Comparison of ENCODE assay signal across 1 cellular context in the genomic region with DNA sequence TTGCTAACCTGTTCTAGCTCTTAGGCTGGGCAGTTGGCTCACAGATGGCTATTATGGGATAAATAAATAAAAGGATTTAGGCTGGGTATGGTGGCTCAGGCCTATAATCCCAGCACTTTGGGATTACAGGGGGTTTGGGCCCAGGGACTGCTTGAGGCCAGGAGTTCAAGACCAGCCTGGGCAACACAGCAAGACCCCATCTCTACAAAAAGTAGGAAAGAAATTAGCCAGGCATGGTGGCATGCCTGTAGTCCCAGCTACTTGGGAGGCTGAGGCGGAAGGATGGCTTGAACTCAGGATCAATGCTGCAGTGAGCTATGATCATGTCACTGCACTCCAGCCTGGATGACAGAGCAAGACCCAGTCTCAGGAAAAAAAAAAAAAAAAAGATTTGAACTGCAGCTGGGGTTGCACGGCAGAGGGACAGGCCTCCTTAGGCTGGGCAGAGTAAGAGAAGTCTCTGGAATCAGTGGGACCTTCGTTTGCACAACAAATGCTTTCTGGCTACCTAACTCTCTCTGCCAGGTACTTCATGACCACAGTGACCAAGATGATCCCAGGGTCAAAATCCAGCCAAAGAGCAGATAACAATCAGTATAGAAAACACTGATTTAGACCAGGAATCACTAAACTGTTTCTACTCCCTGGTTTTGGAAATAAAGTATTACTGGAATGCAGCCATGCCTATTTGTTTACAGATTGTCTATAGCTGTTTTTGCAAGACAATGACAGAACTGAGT.
TF ChIP-seq lines count a peak whose summit lies in the region.

No MANE protein-coding gene starts in this region.

TF ChIP-seq in HepG2, 621 proteins besides CTCF, POLR2A, EP300 and RAD21 (continued from another document and continues in another):
- TF ChIP-seq RFX5 (IDR thresholded peaks at IDR 0.05; ENCODE audit: low read depth, low read length), result no peak
- TF ChIP-seq, protein P1, sequence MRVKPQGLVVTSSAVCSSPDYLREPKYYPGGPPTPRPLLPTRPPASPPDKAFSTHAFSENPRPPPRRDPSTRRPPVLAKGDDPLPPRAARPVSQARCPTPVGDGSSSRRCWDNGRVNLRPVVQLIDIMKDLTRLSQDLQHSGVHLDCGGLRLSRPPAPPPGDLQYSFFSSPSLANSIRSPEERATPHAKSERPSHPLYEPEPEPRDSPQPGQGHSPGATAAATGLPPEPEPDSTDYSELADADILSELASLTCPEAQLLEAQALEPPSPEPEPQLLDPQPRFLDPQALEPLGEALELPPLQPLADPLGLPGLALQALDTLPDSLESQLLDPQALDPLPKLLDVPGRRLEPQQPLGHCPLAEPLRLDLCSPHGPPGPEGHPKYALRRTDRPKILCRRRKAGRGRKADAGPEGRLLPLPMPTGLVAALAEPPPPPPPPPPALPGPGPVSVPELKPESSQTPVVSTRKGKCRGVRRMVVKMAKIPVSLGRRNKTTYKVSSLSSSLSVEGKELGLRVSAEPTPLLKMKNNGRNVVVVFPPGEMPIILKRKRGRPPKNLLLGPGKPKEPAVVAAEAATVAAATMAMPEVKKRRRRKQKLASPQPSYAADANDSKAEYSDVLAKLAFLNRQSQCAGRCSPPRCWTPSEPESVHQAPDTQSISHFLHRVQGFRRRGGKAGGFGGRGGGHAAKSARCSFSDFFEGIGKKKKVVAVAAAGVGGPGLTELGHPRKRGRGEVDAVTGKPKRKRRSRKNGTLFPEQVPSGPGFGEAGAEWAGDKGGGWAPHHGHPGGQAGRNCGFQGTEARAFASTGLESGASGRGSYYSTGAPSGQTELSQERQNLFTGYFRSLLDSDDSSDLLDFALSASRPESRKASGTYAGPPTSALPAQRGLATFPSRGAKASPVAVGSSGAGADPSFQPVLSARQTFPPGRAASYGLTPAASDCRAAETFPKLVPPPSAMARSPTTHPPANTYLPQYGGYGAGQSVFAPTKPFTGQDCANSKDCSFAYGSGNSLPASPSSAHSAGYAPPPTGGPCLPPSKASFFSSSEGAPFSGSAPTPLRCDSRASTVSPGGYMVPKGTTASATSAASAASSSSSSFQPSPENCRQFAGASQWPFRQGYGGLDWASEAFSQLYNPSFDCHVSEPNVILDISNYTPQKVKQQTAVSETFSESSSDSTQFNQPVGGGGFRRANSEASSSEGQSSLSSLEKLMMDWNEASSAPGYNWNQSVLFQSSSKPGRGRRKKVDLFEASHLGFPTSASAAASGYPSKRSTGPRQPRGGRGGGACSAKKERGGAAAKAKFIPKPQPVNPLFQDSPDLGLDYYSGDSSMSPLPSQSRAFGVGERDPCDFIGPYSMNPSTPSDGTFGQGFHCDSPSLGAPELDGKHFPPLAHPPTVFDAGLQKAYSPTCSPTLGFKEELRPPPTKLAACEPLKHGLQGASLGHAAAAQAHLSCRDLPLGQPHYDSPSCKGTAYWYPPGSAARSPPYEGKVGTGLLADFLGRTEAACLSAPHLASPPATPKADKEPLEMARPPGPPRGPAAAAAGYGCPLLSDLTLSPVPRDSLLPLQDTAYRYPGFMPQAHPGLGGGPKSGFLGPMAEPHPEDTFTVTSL (CRISPR knock-in tag; IDR thresholded peaks at IDR 0.05; ENCODE audit: borderline replicate concordance), result peak; percentile 52; the same call in 1 of the 2 replicates
- TF ChIP-seq HNRNPUL1 (IDR thresholded peaks at IDR 0.05; ENCODE audit: low read depth, low read length), result no peak
- 0 out of 2 replicates have a peak, but pooled peaks have one; percentile 38 for TF ChIP-seq GATAD2A (CRISPR knock-in tag; IDR thresholded peaks at IDR 0.05)
- no peak for TF ChIP-seq ZNF256 (CRISPR knock-in tag; conservative IDR thresholded peaks at IDR 0.05)
- no peak for TF ChIP-seq HIC2 (CRISPR knock-in tag; IDR thresholded peaks at IDR 0.05; ENCODE audit: low read depth)
- TF ChIP-seq RBM22 (optimal IDR thresholded peaks at IDR 0.05; ENCODE audit: low read length), result no peak
- TF ChIP-seq PHF20 (CRISPR knock-in tag; IDR thresholded peaks at IDR 0.05), result no peak
- no peak for TF ChIP-seq TAF1 (CRISPR knock-in tag; IDR thresholded peaks at IDR 0.05)
- no peak for TF ChIP-seq ZNF670 (CRISPR knock-in tag; IDR thresholded peaks at IDR 0.05; ENCODE audit: borderline replicate concordance)
- TF ChIP-seq SMAD3 (CRISPR knock-in tag; IDR thresholded peaks at IDR 0.05), result no peak
- TF ChIP-seq ZNF12 (CRISPR knock-in tag; IDR thresholded peaks at IDR 0.05), result no peak
- no peak for TF ChIP-seq FOXJ3 (CRISPR knock-in tag; IDR thresholded peaks at IDR 0.05; ENCODE audit: borderline replicate concordance)
- peak; percentile 23; the same call in 1 of the 2 replicates for TF ChIP-seq HNF4G (IDR thresholded peaks at IDR 0.05; ENCODE audit: borderline replicate concordance, low read depth, low read length)
- TF ChIP-seq HNF4G (CRISPR knock-in tag; IDR thresholded peaks at IDR 0.05; ENCODE audit: borderline replicate concordance, low read depth), result no peak
- TF ChIP-seq MTF1 (CRISPR knock-in tag; IDR thresholded peaks at IDR 0.05), result no peak
- no peak for TF ChIP-seq ZNF546 (CRISPR knock-in tag; conservative IDR thresholded peaks at IDR 0.05)
- no peak for TF ChIP-seq ZNF503 (CRISPR knock-in tag; IDR thresholded peaks at IDR 0.05)
- no peak; the same call in 1 of the 2 replicates for TF ChIP-seq ZNF772 (CRISPR knock-in tag; IDR thresholded peaks at IDR 0.05)
- no peak for TF ChIP-seq NPAS2 (CRISPR knock-in tag; IDR thresholded peaks at IDR 0.05; ENCODE audit: borderline replicate concordance)
- TF ChIP-seq STAT5B (CRISPR knock-in tag; IDR thresholded peaks at IDR 0.05), result no peak
- TF ChIP-seq SAP130 (CRISPR knock-in tag; IDR thresholded peaks at IDR 0.05; ENCODE audit: low read depth), result no peak
- TF ChIP-seq U2AF1 (optimal IDR thresholded peaks at IDR 0.05; ENCODE audit: low read depth, low read length), result no peak
- TF ChIP-seq NR1H2 (CRISPR knock-in tag; IDR thresholded peaks at IDR 0.05; ENCODE audit: borderline replicate concordance, low read depth), result no peak
- no peak for TF ChIP-seq MBNL3 (CRISPR knock-in tag; conservative IDR thresholded peaks at IDR 0.05)
- TF ChIP-seq ZNF143 (CRISPR knock-in tag; IDR thresholded peaks at IDR 0.05), result no peak
- TF ChIP-seq, protein P2, sequence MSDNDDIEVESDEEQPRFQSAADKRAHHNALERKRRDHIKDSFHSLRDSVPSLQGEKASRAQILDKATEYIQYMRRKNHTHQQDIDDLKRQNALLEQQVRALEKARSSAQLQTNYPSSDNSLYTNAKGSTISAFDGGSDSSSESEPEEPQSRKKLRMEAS (IDR thresholded peaks at IDR 0.05), result no peak
- TF ChIP-seq ZNF564 (CRISPR knock-in tag; IDR thresholded peaks at IDR 0.05), result no peak
- TF ChIP-seq KDM2A (CRISPR knock-in tag; IDR thresholded peaks at IDR 0.05; ENCODE audit: borderline replicate concordance, low read depth), result no peak
- peak; percentile 36; the same call in 1 of the 2 replicates for TF ChIP-seq CEBPB (IDR thresholded peaks at IDR 0.05; ENCODE audit: borderline replicate concordance, low read depth, low read length)
- TF ChIP-seq ZFP82 (CRISPR knock-in tag; IDR thresholded peaks at IDR 0.05; ENCODE audit: borderline replicate concordance), result no peak
- no peak for TF ChIP-seq ZNF407 (CRISPR knock-in tag; IDR thresholded peaks at IDR 0.05; ENCODE audit: not compliant biosample characterization)
- TF ChIP-seq RARA (CRISPR knock-in tag; IDR thresholded peaks at IDR 0.05), result peak; percentile 12; the same call in 1 of the 2 replicates
- no peak for TF ChIP-seq STAT6 (CRISPR knock-in tag; IDR thresholded peaks at IDR 0.05; ENCODE audit: borderline replicate concordance)
- TF ChIP-seq ATF4 (CRISPR knock-in tag; IDR thresholded peaks at IDR 0.05), result no peak
